8 cellular contexts compared by ENCODE assay signal in the genomic region with DNA sequence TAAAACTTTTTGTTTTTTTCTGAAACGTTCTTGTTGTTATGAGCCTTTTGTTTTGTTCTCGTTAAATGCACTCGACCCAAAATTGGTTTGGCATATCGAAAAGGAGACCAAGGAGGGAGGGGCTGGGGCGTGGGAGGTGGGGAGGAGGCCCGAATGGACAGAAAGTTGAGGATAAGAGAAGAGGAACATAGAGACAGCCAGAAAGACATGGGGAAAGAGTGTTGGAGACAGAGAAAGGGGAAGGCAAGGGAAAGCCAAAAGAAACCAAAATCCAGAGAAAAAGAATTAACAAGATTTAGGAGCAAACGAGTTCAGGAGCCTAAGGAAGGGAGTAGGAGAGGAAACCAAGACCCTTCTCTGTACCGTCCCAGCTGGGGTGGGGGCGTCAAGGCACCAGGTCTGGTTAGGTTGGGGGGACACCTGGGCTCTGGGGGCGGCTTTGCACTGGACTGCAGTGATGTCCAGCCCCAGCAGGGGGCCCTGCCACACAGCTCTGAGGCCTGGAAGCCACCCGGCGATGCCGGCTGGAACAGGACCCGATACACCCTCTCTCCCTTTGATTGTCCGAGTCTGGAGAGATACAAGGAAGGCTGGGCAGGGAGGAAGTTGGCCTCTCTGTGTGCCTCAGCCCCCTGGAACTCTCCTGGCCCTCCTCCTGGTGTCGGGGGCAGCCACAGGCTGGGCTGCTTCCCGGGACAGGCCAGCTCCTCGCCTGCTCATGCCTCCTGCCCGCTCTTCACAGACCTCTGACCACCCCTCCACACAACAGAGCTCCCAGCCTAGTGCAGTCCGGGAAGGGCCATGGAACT. TPM values are rescaled to one million over a fixed set of nuclear protein-coding genes. Genes with fewer than 3 reads are reported as not detected.
A peak's percentile ranks its signal among the peaks of the same experiment; 100 is the strongest.
DNase-seq lines count a peak whose midpoint lies in the region; TF ChIP-seq lines count a peak whose summit lies in the region.

No MANE protein-coding gene starts in this region.

- POLR2A ChIA-PET in activated CD4-positive, alpha-beta memory T cell treated with anti-CD3 and anti-CD28 coated beads for 36 hours (lab: Charles Lee) = interaction anchor here (1.0 to 1.7 kb wide), 2 partner anchors 12 to 20 kb away, joined by 3 to 6 read pairs; a partner anchor contains a TSS

- WGBS in lower leg skin, 2 donors = 36 to 49% methylated on average over 19 to 20 of the region's 20 CpGs

- H3K27me3 ChIP-seq in effector memory CD4-positive, alpha-beta T cell (replicated peaks; ENCODE audit: control insufficient read depth, insufficient read depth, low read length, poor library complexity, severe bottlenecking) = no peaks in the 10 kb centered on the region

- H3K4me3 ChIP-seq in effector memory CD4-positive, alpha-beta T cell (ENCODE audit: insufficient read depth, low read depth, low read length, poor library complexity, severe bottlenecking) = no peak overlapping the region
- no peak overlapping the region for H3K4me3 ChIP-seq in lower leg skin (ENCODE audit: low read depth, poor library complexity, severe bottlenecking)

- no peak overlapping the region for H3K4me3 Mint-ChIP-seq in activated CD4-positive, alpha-beta memory T cell treated with anti-CD3 and anti-CD28 coated beads for 36 hours

- H3K27ac Mint-ChIP-seq in activated CD4-positive, alpha-beta memory T cell treated with anti-CD3 and anti-CD28 coated beads for 36 hours = peak overlapping the region; percentile 92

- TF ChIP-seq CTCF in lower leg skin (IDR thresholded peaks at IDR 0.05) = peak in 1 of 3 donors; percentile 48

- peaks cover under 1% of the 10 kb centered on the region for H3K36me3 Mint-ChIP-seq in activated CD4-positive, alpha-beta memory T cell treated with anti-CD3 and anti-CD28 coated beads for 36 hours

- no peak for TF ChIP-seq POLR2A in lower leg skin (IDR thresholded peaks at IDR 0.05)

- H3K4me1 ChIP-seq in effector memory CD4-positive, alpha-beta T cell (ENCODE audit: control insufficient read depth, insufficient read depth, low read length, poor library complexity, severe bottlenecking) = peaks cover 27% of the 10 kb centered on the region

- H3K27ac ChIP-seq in effector memory CD4-positive, alpha-beta T cell (ENCODE audit: insufficient read depth, low read length, poor library complexity, severe bottlenecking) = peak overlapping the region; percentile 89

- intact Hi-C loops in activated CD4-positive, alpha-beta memory T cell treated with anti-CD3 and anti-CD28 coated beads for 36 hours (cut with micrococcal nuclease) = loop anchor here (10.0 kb wide), 1 partner anchor 47 kb away; no protein-coding TSS in a partner anchor
- intact Hi-C loops in lower leg skin (cut with DNase I; ENCODE audit: low total_unique reads) = no loop called here

- H3K4me1 Mint-ChIP-seq in activated CD4-positive, alpha-beta memory T cell treated with anti-CD3 and anti-CD28 coated beads for 36 hours (ENCODE audit: low read depth) = peaks cover 38% of the 10 kb centered on the region

- H3K27me3 Mint-ChIP-seq in activated CD4-positive, alpha-beta memory T cell treated with anti-CD3 and anti-CD28 coated beads for 36 hours = no peaks in the 10 kb centered on the region

- H3K9me3 Mint-ChIP-seq in activated CD4-positive, alpha-beta memory T cell treated with anti-CD3 and anti-CD28 coated beads for 36 hours = no peaks in the 10 kb centered on the region

- H3K9me3 ChIP-seq in effector memory CD4-positive, alpha-beta T cell (ENCODE audit: control insufficient read depth, low read length) = no peaks in the 10 kb centered on the region

- CTCF ChIA-PET in activated CD4-positive, alpha-beta memory T cell treated with anti-CD3 and anti-CD28 coated beads for 36 hours (lab: Charles Lee) = interaction anchor here (0.8 to 4.6 kb wide), 8 partner anchors 9 to 332 kb away, joined by 3 to 30 read pairs (median 4); a partner anchor contains a TSS

- no peaks in the 10 kb centered on the region for H3K36me3 ChIP-seq in effector memory CD4-positive, alpha-beta T cell (ENCODE audit: control insufficient read depth, insufficient read depth, low read length)

- DNase-seq in Daoy (ENCODE audit: low read depth) (peak; percentile 63), M059J (ENCODE audit: low read depth) (peak; percentile 49), lower leg skin (ENCODE audit: low spot score in 2 of 2) (peak; percentile 35 to 93), NCI-H526 treated with DMSO at 0.1 percent for 48 hours (lab: John Stamatoyannopoulos, UW) (no peak), GOT3 (lab: John Stamatoyannopoulos, UW) (no peak)
- DNase-seq in activated CD4-positive, alpha-beta memory T cell treated with anti-CD3 and anti-CD28 coated beads for 36 hours = peak; percentile 73
- peak in 2 of 3 donors; percentile 25 to 32 for DNase-seq in effector memory CD4-positive, alpha-beta T cell
- peak; percentile 35 for DNase-seq in stimulated activated CD8-positive, alpha-beta memory T cell treated with anti-CD3 and anti-CD28 coated beads, Interleukin-12 subunit alpha, Interleukin-12 subunit beta, amount 100 ng/mL, for 1 hour (ENCODE audit: low read depth)

RNA-seq across cellular contexts. Expression of a gene that starts 11.6 kb away (rescaled TPM):
- 78.5 and 110 TPM in 2 replicates for total RNA-seq in Daoy (2014; rRNA removed; shearing (Covaris generic))
- 117 and 169 TPM in 2 replicates for total RNA-seq in M059J (2014; rRNA removed; shearing (Covaris generic))
- total RNA-seq in activated CD4-positive, alpha-beta memory T cell treated with anti-CD3 and anti-CD28 coated beads for 36 hours = 10 to 100 TPM; 67.7 to 70.8 TPM
- 1 to 10 TPM in 3 of 4 donors, not detected in 1; 1.6 to 3.2 (median 2.3) TPM for total RNA-seq in lower leg skin

RNA-seq across cellular contexts. Expression of a gene that starts 30.4 kb away (rescaled TPM):
- total RNA-seq in Daoy (2014; rRNA removed; shearing (Covaris generic)) = 29.8 and 36.0 TPM in 2 replicates
- 46.3 and 93.7 TPM in 2 replicates for total RNA-seq in M059J (2014; rRNA removed; shearing (Covaris generic))
- total RNA-seq in activated CD4-positive, alpha-beta memory T cell treated with anti-CD3 and anti-CD28 coated beads for 36 hours = 10 to 100 TPM; 64.3 to 65.6 TPM
- 10 to 100 TPM; 45.9 to 53.7 (median 49.2) TPM for total RNA-seq in lower leg skin

RNA-seq across cellular contexts. Expression of a gene that starts 57.5 kb away (rescaled TPM):
- 95.5 and 121 TPM in 2 replicates for total RNA-seq in Daoy (2014; rRNA removed; shearing (Covaris generic))
- total RNA-seq in M059J (2014; rRNA removed; shearing (Covaris generic)) = 10.5 and 43.2 TPM in 2 replicates
- total RNA-seq in activated CD4-positive, alpha-beta memory T cell treated with anti-CD3 and anti-CD28 coated beads for 36 hours = 10 to 100 TPM; 74.5 to 77.6 TPM
- total RNA-seq in lower leg skin = 10 to 100 TPM; 23.2 to 61.1 (median 33.2) TPM

RNA-seq across cellular contexts. Expression of a gene that starts 58.0 kb away (rescaled TPM):
- total RNA-seq in Daoy (2014; rRNA removed; shearing (Covaris generic)) = 2.3 and 5.8 TPM in 2 replicates
- 2.4 and 4.8 TPM in 2 replicates for total RNA-seq in M059J (2014; rRNA removed; shearing (Covaris generic))
- 10 to 100 TPM in 1 of 2 experiments, 1 to 10 TPM in 1; 8.4 to 10.9 TPM for total RNA-seq in activated CD4-positive, alpha-beta memory T cell treated with anti-CD3 and anti-CD28 coated beads for 36 hours
- 10 to 100 TPM; 27.6 to 37.7 (median 29.8) TPM for total RNA-seq in lower leg skin

Comparison
In these comparisons a context has a peak if more than half of its experiments do, and no peak if none do; other contexts are left out.
1. DNase-seq: peak in Daoy (single experiment), M059J (single experiment), activated CD4-positive, alpha-beta memory T cell treated with anti-CD3 and anti-CD28 coated beads for 36 hours (single experiment), effector memory CD4-positive, alpha-beta T cell (2 of 3), lower leg skin (2 of 2) and stimulated activated CD8-positive, alpha-beta memory T cell treated with anti-CD3 and anti-CD28 coated beads, Interleukin-12 subunit alpha, Interleukin-12 subunit beta, amount 100 ng/mL, for 1 hour (single experiment); none in NCI-H526 treated with DMSO at 0.1 percent for 48 hours (single experiment) and GOT3 (single experiment).
2. RNA of a gene that starts 11.6 kb away (total RNA-seq): 117 to 169 TPM in M059J, 78.5 to 110 TPM in Daoy and 67.7 to 70.8 TPM in activated CD4-positive, alpha-beta memory T cell treated with anti-CD3 and anti-CD28 coated beads for 36 hours; 1.6 to 3.2 TPM in lower leg skin; every median in the first group is over 10 times any median in the second.